15 cellular contexts compared by ENCODE assay signal in genomic region chr13:46617885-46618284, GRCh38.
"Had no signal": no experiment of that assay in that cellular context is flagged by ENCODE, and none has a peak within 500 bp of the region (broad histone marks: within the 10 kb centered on the region; RNA-seq: fewer than 3 reads in every experiment).

No MANE protein-coding gene starts in this region.

- H3K4me3 ChIP-seq: gastrocnemius medialis, right atrium auricular region, spleen had no signal

- H3K27ac Mint-ChIP-seq: activated CD8-positive, alpha-beta T cell treated with anti-CD3 and anti-CD28 coated beads, Interleukin-2, amount 10 ng/mL, durations not matched to agents 7 days and 5 days; activated T-helper 1 cell treated with anti-CD3 and anti-CD28 coated beads, Interleukin-12 subunit alpha, Interleukin-12 subunit beta, Interleukin-2, Interleukin-4 antibody, amounts not matched to agents 30 ng/mL and 10 ng/mL and 1 ng/mL, durations not matched to agents 14 hours and 24 hours and 36 hours had no signal

- H3K4me3 Mint-ChIP-seq: activated CD8-positive, alpha-beta T cell treated with anti-CD3 and anti-CD28 coated beads, Interleukin-2, amount 10 ng/mL, durations not matched to agents 7 days and 5 days; activated T-helper 1 cell treated with anti-CD3 and anti-CD28 coated beads, Interleukin-12 subunit alpha, Interleukin-12 subunit beta, Interleukin-2, Interleukin-4 antibody, amounts not matched to agents 30 ng/mL and 10 ng/mL and 1 ng/mL, durations not matched to agents 14 hours and 24 hours and 36 hours; stimulated activated memory B cell treated with anti-CD40 and anti-IgM and Interleukin-4, amounts not matched to agents 10 μg/mL and 1 μg/mL and 100 μg/mL, for 72 hours had no signal

- DNase-seq: activated CD4-positive, alpha-beta T cell treated with anti-CD3 and anti-CD28 coated beads for 4 hours; activated CD8-positive, alpha-beta T cell treated with anti-CD3 and anti-CD28 coated beads, Interleukin-2, amount 10 ng/mL, durations not matched to agents 7 days and 5 days; activated naive CD4-positive, alpha-beta T cell treated with Interleukin-2 at 50 U/mL for 16 hours; gastrocnemius medialis; left ventricle myocardium superior; posterior cingulate gyrus; spleen; stimulated activated CD4-positive, alpha-beta T cell treated with anti-CD3 and anti-CD28 coated beads, Interleukin-1b, Interleukin-23, amount 100 ng/mL, for 48 hours had no signal

- FAIRE-seq: astrocyte, endothelial cell of umbilical vein, keratinocyte, urothelium cell line had no signal

- ATAC-seq: activated CD8-positive, alpha-beta T cell treated with anti-CD3 and anti-CD28 coated beads, Interleukin-2, amount 10 ng/mL, durations not matched to agents 7 days and 5 days; gastrocnemius medialis; stimulated activated memory B cell treated with anti-CD40 and anti-IgM and Interleukin-4, amounts not matched to agents 10 μg/mL and 1 μg/mL and 100 μg/mL, for 72 hours had no signal

- H3K36me3 ChIP-seq: gastrocnemius medialis, right atrium auricular region, spleen had no signal

- H3K9me3 Mint-ChIP-seq: activated T-helper 1 cell treated with anti-CD3 and anti-CD28 coated beads, Interleukin-12 subunit alpha, Interleukin-12 subunit beta, Interleukin-2, Interleukin-4 antibody, amounts not matched to agents 30 ng/mL and 10 ng/mL and 1 ng/mL, durations not matched to agents 14 hours and 24 hours and 36 hours; stimulated activated memory B cell treated with anti-CD40 and anti-IgM and Interleukin-4, amounts not matched to agents 10 μg/mL and 1 μg/mL and 100 μg/mL, for 72 hours had no signal

- H3K9me3 ChIP-seq: gastrocnemius medialis, right atrium auricular region, spleen had no signal

- H3K27me3 Mint-ChIP-seq: stimulated activated memory B cell treated with anti-CD40 and anti-IgM and Interleukin-4, amounts not matched to agents 10 μg/mL and 1 μg/mL and 100 μg/mL, for 72 hours had no signal

- H3K27me3 ChIP-seq: gastrocnemius medialis, right atrium auricular region, spleen had no signal

- H3K36me3 Mint-ChIP-seq: stimulated activated memory B cell treated with anti-CD40 and anti-IgM and Interleukin-4, amounts not matched to agents 10 μg/mL and 1 μg/mL and 100 μg/mL, for 72 hours had no signal
